ENCODE assay signal across 18 cellular contexts in the genomic region with DNA sequence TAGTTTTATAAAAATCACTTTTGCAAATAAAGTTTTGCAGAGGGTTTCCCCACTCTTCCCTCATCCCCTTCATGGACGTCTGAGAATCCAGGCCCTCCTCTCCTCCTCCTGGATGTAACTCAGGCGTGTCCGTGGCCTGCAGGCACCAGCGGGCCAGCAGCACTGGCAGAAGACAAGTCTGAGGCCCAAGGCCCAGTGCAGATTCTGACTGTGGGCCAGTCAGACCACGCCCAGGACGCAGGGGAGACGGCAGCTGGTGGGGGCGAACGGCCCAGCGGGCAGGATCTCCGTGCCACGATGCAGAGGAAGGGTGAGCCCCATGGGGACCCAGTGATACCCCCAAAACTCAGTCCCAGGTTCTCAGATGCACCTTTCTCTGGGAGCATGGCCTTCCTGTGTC. TPM values are rescaled to one million over a fixed set of nuclear protein-coding genes. Genes with fewer than 3 reads are reported as not detected.
DNase-seq lines count a peak whose midpoint lies in the region; TF ChIP-seq lines count a peak whose summit lies in the region.
"Had no signal": no experiment of that assay in that cellular context is flagged by ENCODE, and none has a peak within 500 bp of the region (broad histone marks: within the 10 kb centered on the region; RNA-seq: fewer than 3 reads in every experiment).

No MANE protein-coding gene starts in this region.

- peaks cover 7% of the 10 kb centered on the region for H3K4me1 ChIP-seq in testis

- peak overlapping the region; percentile 59 for H3K27ac Mint-ChIP-seq in activated naive CD4-positive, alpha-beta T cell treated with anti-CD3 and anti-CD28 coated beads, Interleukin-2, amount 50 U/mL, for 24 hours
- H3K27ac Mint-ChIP-seq: CD14-positive monocyte had no signal

- H3K4me3 Mint-ChIP-seq in activated naive CD4-positive, alpha-beta T cell treated with anti-CD3 and anti-CD28 coated beads, Interleukin-2, amount 50 U/mL, for 24 hours: no peak overlapping the region
- H3K4me3 Mint-ChIP-seq: CD14-positive monocyte had no signal

- no peak overlapping the region for H3K4me3 ChIP-seq in testis
- H3K4me3 ChIP-seq: GM12878 had no signal

- H3K27me3 ChIP-seq in testis: no peaks in the 10 kb centered on the region

- H3K27me3 Mint-ChIP-seq in activated naive CD4-positive, alpha-beta T cell treated with anti-CD3 and anti-CD28 coated beads, Interleukin-2, amount 50 U/mL, for 24 hours: no peaks in the 10 kb centered on the region

- intact Hi-C loops in testis (cut with DNase I; ENCODE audit: low total_unique reads): loop anchor here (10.0 kb wide), 1 partner anchor 81 kb away; no protein-coding TSS in a partner anchor

- no peak for TF ChIP-seq CTCF in testis (IDR thresholded peaks at IDR 0.05)

- H3K36me3 ChIP-seq in testis (ENCODE audit: low read depth, missing control alignments): no peaks in the 10 kb centered on the region

- H3K36me3 Mint-ChIP-seq in activated naive CD4-positive, alpha-beta T cell treated with anti-CD3 and anti-CD28 coated beads, Interleukin-2, amount 50 U/mL, for 24 hours: no peaks in the 10 kb centered on the region
- H3K36me3 Mint-ChIP-seq: CD14-positive monocyte had no signal

- H3K9me3 ChIP-seq in testis: no peaks in the 10 kb centered on the region

- TF ChIP-seq POLR2A in testis (IDR thresholded peaks at IDR 0.05): no peak

- WGBS in testis, 2 donors: 67 to 69% methylated on average over 10 to 12 of the region's 12 CpGs

- no peak for DNase-seq in activated naive CD4-positive, alpha-beta T cell treated with anti-CD3 and anti-CD28 coated beads, Interleukin-2, amount 50 U/mL, for 16 hours
- DNase-seq in activated CD8-positive, alpha-beta memory T cell treated with anti-CD3 and anti-CD28 coated beads, Interleukin-2, amount 50 U/mL, for 48 hours: peak; percentile 41
- DNase-seq in mesenteric fat pad (ENCODE audit: low spot score): peak; percentile 73
- DNase-seq in testis: peak; percentile 17
- no peak for DNase-seq in A172 (ENCODE audit: low spot score)
- DNase-seq in NCI-H2029 treated with DMSO at 0.1 percent for 48 hours (lab: John Stamatoyannopoulos, UW): no peak
- no peak for DNase-seq in NCI-H510A treated with DMSO at 0.1 percent for 48 hours (lab: John Stamatoyannopoulos, UW)
- DNase-seq: DMS 273 treated with DMSO at 0.1 percent for 48 hours, GDM1, GOT3, NCI-H1048, NCI-H1436 treated with DMSO at 0.1 percent for 48 hours, NCI-H2081 treated with DMSO at 0.1 percent for 48 hours, NCI-H510A had no signal

- no peak overlapping the region for H3K27ac ChIP-seq in testis

- H3K9me3 Mint-ChIP-seq in activated naive CD4-positive, alpha-beta T cell treated with anti-CD3 and anti-CD28 coated beads, Interleukin-2, amount 50 U/mL, for 24 hours: no peaks in the 10 kb centered on the region
- H3K9me3 Mint-ChIP-seq: CD14-positive monocyte had no signal

- no peaks in the 10 kb centered on the region for H3K4me1 Mint-ChIP-seq in activated naive CD4-positive, alpha-beta T cell treated with anti-CD3 and anti-CD28 coated beads, Interleukin-2, amount 50 U/mL, for 24 hours
- H3K4me1 Mint-ChIP-seq: CD14-positive monocyte had no signal

RNA-seq across cellular contexts. Expression of a gene that starts 14.3 kb away (rescaled TPM):
- total RNA-seq in mesenteric fat pad (5.9 TPM), testis (10 to 100 TPM; 15.6 to 16.5 TPM)
- 8.9 TPM for polyA plus RNA-seq in testis (ENCODE audit: insufficient read depth, low read depth, low replicate concordance)
- 5.6 and 6.0 TPM in 2 replicates for total RNA-seq in A172 (2014; rRNA removed; shearing (Covaris generic))
- total RNA-seq: GM12878, HT-29 had no signal
- polyA plus RNA-seq: CD14-positive monocyte had no signal

Comparison
In these comparisons a context has a peak if more than half of its experiments do, and no peak if none do; other contexts are left out.
1. DNase-seq: peak in activated CD8-positive, alpha-beta memory T cell treated with anti-CD3 and anti-CD28 coated beads, Interleukin-2, amount 50 U/mL, for 48 hours (single experiment), mesenteric fat pad (single experiment) and testis (single experiment); none in activated naive CD4-positive, alpha-beta T cell treated with anti-CD3 and anti-CD28 coated beads, Interleukin-2, amount 50 U/mL, for 16 hours (single experiment), A172 (single experiment), NCI-H2029 treated with DMSO at 0.1 percent for 48 hours (single experiment) and NCI-H510A treated with DMSO at 0.1 percent for 48 hours (single experiment).